In the genomic region with DNA sequence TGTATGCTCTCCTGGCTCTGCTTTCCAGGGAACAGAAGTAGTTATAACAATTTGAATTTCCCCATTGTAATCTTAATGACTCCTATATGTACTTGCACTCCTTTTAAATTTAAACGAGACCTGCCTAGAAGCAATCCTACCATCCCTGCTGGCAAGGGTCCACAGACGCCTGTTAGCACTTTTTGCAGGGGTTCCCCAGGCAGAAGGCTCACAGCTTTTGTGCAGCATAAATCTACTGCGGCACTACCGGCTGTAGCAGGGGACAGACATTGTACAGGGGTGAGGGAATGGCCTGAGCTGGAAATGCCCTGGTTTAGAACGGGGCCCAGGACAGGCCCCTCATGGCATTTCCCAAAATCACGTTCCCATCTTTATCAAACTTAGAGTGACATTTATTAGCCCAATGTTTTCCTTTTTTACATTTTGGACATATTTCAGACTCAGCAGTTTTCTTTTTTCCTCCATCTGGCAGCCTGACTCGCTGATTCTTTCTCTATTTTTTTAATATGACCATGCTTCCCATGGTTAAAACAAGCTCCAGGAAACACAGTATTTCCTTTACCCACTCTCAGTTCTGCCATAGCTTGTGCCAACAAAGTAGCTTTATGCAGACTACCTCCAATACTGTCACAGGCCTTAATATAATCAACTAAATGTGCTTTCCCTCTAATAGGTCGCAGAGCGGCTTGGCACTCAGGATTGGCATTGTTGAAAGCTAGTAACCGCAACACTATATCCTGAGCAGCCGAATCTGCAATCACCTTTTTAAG, we compare ENCODE assay signal across 1 cellular context.
TF ChIP-seq lines count a peak whose summit lies in the region.

No MANE protein-coding gene starts in this region.

TF ChIP-seq in endothelial cell of umbilical vein, 7 proteins besides CTCF, POLR2A, EP300 and RAD21 (continued from another document):
- no peak for TF ChIP-seq JUN (IDR thresholded peaks at IDR 0.05; ENCODE audit: borderline replicate concordance, insufficient read depth, insufficient read length, low read depth)
- TF ChIP-seq MYC (IDR thresholded peaks at IDR 0.05; ENCODE audit: low read depth, low read length), result no peak
